In genomic region chr7:99396418-99396817, GRCh38 we compare ENCODE assay signal across 8 cellular contexts. TPM values are rescaled to one million over a fixed set of nuclear protein-coding genes. Genes with fewer than 3 reads are reported as not detected.
A peak's percentile ranks its signal among the peaks of the same experiment; 100 is the strongest.
DNase-seq lines count a peak whose midpoint lies in the region; ATAC-seq and TF ChIP-seq lines count a peak whose summit lies in the region.
"Not testable (repeated sequence)": the region's sequence is repeated elsewhere in the genome, so short reads cannot be mapped to it uniquely, and the experiment has no call there.

No MANE protein-coding gene starts in this region.

- H3K4me3 ChIP-seq in BLaER1; GM23338; right cardiac atrium (ENCODE audit: low read length); neutrophil (ENCODE audit: low read depth in 1 of 2, low read length in 1 of 2): not testable (repeated sequence)

- H3K9me3 Mint-ChIP-seq in GM23338; activated B cell treated with CpG ODN at 0.5 μM for 24 hours; activated CD8-positive, alpha-beta T cell treated with anti-CD3 and anti-CD28 coated beads, Interleukin-2, amount 10 ng/mL, durations not matched to agents 7 days and 5 days (ENCODE audit: insufficient read depth); activated naive CD8-positive, alpha-beta T cell treated with anti-CD3 and anti-CD28 coated beads, Interleukin-2, amount 50 U/mL, for 24 hours; stimulated activated naive CD8-positive, alpha-beta T cell treated with anti-CD3 and anti-CD28 coated beads, Interleukin-15, Interleukin-2, amounts not matched to agents 100 ng/mL and 50 ng/mL, for 24 hours: not testable (repeated sequence)

- H3K4me1 Mint-ChIP-seq in GM23338 (peaks cover 16% of the 10 kb centered on the region), activated B cell treated with CpG ODN at 0.5 μM for 24 hours (peaks cover 25% of the 10 kb centered on the region)
- peaks cover 29% of the 10 kb centered on the region for H3K4me1 Mint-ChIP-seq in activated CD8-positive, alpha-beta T cell treated with anti-CD3 and anti-CD28 coated beads, Interleukin-2, amount 10 ng/mL, durations not matched to agents 7 days and 5 days (ENCODE audit: low read depth)
- H3K4me1 Mint-ChIP-seq in activated naive CD8-positive, alpha-beta T cell treated with anti-CD3 and anti-CD28 coated beads, Interleukin-2, amount 50 U/mL, for 24 hours, result peaks cover 29% of the 10 kb centered on the region
- peaks cover 28% of the 10 kb centered on the region for H3K4me1 Mint-ChIP-seq in stimulated activated naive CD8-positive, alpha-beta T cell treated with anti-CD3 and anti-CD28 coated beads, Interleukin-15, Interleukin-2, amounts not matched to agents 100 ng/mL and 50 ng/mL, for 24 hours (ENCODE audit: low read depth)

- H2AFZ ChIP-seq in GM23338, result not testable (repeated sequence)

- H3K36me3 Mint-ChIP-seq in GM23338 (ENCODE audit: low read depth), result peaks cover 69% of the 10 kb centered on the region
- H3K36me3 Mint-ChIP-seq in activated B cell treated with CpG ODN at 0.5 μM for 24 hours (ENCODE audit: low read depth), result peaks cover 88% of the 10 kb centered on the region
- H3K36me3 Mint-ChIP-seq in activated CD8-positive, alpha-beta T cell treated with anti-CD3 and anti-CD28 coated beads, Interleukin-2, amount 10 ng/mL, durations not matched to agents 7 days and 5 days (ENCODE audit: low read depth), result peaks cover 75% of the 10 kb centered on the region
- H3K36me3 Mint-ChIP-seq in activated naive CD8-positive, alpha-beta T cell treated with anti-CD3 and anti-CD28 coated beads, Interleukin-2, amount 50 U/mL, for 24 hours (ENCODE audit: low read depth), result peaks cover 62% of the 10 kb centered on the region
- peaks cover 68% of the 10 kb centered on the region for H3K36me3 Mint-ChIP-seq in stimulated activated naive CD8-positive, alpha-beta T cell treated with anti-CD3 and anti-CD28 coated beads, Interleukin-15, Interleukin-2, amounts not matched to agents 100 ng/mL and 50 ng/mL, for 24 hours (ENCODE audit: low read depth)

- 71% methylated on average over 11 of the region's 11 CpGs for WGBS in right cardiac atrium

- H3K79me2 ChIP-seq in GM23338 (replicated peaks; ENCODE audit: insufficient read depth), result not testable (repeated sequence)

- intact Hi-C loops in activated B cell treated with CpG ODN at 0.5 μM for 24 hours (cut with micrococcal nuclease); right cardiac atrium (cut with DNase I): not testable (repeated sequence)

- not testable (repeated sequence) for H3K9me3 ChIP-seq in BLaER1; right cardiac atrium (ENCODE audit: control insufficient read depth, low read length); neutrophil

- H3K9me2 ChIP-seq in GM23338 (ENCODE audit: insufficient read depth), result not testable (repeated sequence)

- not testable (repeated sequence) for H3K4me2 ChIP-seq in BLaER1, GM23338

- CTCF ChIA-PET in activated B cell treated with CpG ODN at 0.5 μM for 24 hours (lab: Charles Lee); activated CD8-positive, alpha-beta T cell treated with anti-CD3 and anti-CD28 coated beads, Interleukin-2, amount 10 ng/mL, durations not matched to agents 7 days and 5 days (lab: Charles Lee): not testable (repeated sequence)

- peak overlapping the region; percentile 15; the same call in 1 of the 2 replicates for H3K9ac ChIP-seq in BLaER1

- not testable (repeated sequence) for H3K27me3 ChIP-seq in BLaER1; GM23338 (ENCODE audit: insufficient read depth); right cardiac atrium (ENCODE audit: control insufficient read depth, insufficient read depth); neutrophil

- not testable (repeated sequence) for ATAC-seq in GM23338; activated B cell treated with CpG ODN at 0.5 μM for 24 hours (ENCODE audit: low read depth); activated CD8-positive, alpha-beta T cell treated with anti-CD3 and anti-CD28 coated beads, Interleukin-2, amount 10 ng/mL, durations not matched to agents 7 days and 5 days; activated naive CD8-positive, alpha-beta T cell treated with anti-CD3 and anti-CD28 coated beads, Interleukin-2, amount 50 U/mL, for 24 hours; right cardiac atrium

- H3K27ac ChIP-seq in BLaER1; GM23338 (ENCODE audit: low read depth); right cardiac atrium (ENCODE audit: low read length): not testable (repeated sequence)
- peak overlapping the region; percentile 54 for H3K27ac ChIP-seq in neutrophil

- not testable (repeated sequence) for TF ChIP-seq CTCF in GM23338 (conservative IDR thresholded peaks at IDR 0.05; ENCODE audit: low read depth in 2 of 2); activated B cell treated with CpG ODN at 0.5 μM for 24 hours (IDR thresholded peaks at IDR 0.05); neutrophil (IDR thresholded peaks at IDR 0.05)

- H3F3A ChIP-seq in GM23338 (replicated peaks; ENCODE audit: low read depth), result peaks cover 43% of the 10 kb centered on the region

- not testable (repeated sequence) for H3K4me3 Mint-ChIP-seq in GM23338; activated B cell treated with CpG ODN at 0.5 μM for 24 hours; activated CD8-positive, alpha-beta T cell treated with anti-CD3 and anti-CD28 coated beads, Interleukin-2, amount 10 ng/mL, durations not matched to agents 7 days and 5 days; activated naive CD8-positive, alpha-beta T cell treated with anti-CD3 and anti-CD28 coated beads, Interleukin-2, amount 50 U/mL, for 24 hours; stimulated activated naive CD8-positive, alpha-beta T cell treated with anti-CD3 and anti-CD28 coated beads, Interleukin-15, Interleukin-2, amounts not matched to agents 100 ng/mL and 50 ng/mL, for 24 hours

- DNase-seq in GM23338 (ENCODE audit: low spot score); activated B cell treated with CpG ODN at 0.5 μM for 24 hours; activated CD8-positive, alpha-beta T cell treated with anti-CD3 and anti-CD28 coated beads, Interleukin-2, amount 10 ng/mL, durations not matched to agents 7 days and 5 days; activated naive CD8-positive, alpha-beta T cell treated with anti-CD3 and anti-CD28 coated beads, Interleukin-2, amount 50 U/mL, for 24 hours: not testable (repeated sequence)
- DNase-seq in right cardiac atrium, result peak in 2 of 3 donors; percentile 18 to 50

- not testable (repeated sequence) for H3K27ac Mint-ChIP-seq in GM23338
- peak overlapping the region; percentile 24 for H3K27ac Mint-ChIP-seq in activated B cell treated with CpG ODN at 0.5 μM for 24 hours
- H3K27ac Mint-ChIP-seq in activated CD8-positive, alpha-beta T cell treated with anti-CD3 and anti-CD28 coated beads, Interleukin-2, amount 10 ng/mL, durations not matched to agents 7 days and 5 days, result peak overlapping the region; percentile 49
- H3K27ac Mint-ChIP-seq in activated naive CD8-positive, alpha-beta T cell treated with anti-CD3 and anti-CD28 coated beads, Interleukin-2, amount 50 U/mL, for 24 hours, result peak overlapping the region; percentile 72
- peak overlapping the region; percentile 18 for H3K27ac Mint-ChIP-seq in stimulated activated naive CD8-positive, alpha-beta T cell treated with anti-CD3 and anti-CD28 coated beads, Interleukin-15, Interleukin-2, amounts not matched to agents 100 ng/mL and 50 ng/mL, for 24 hours

- peaks cover 81% of the 10 kb centered on the region for H3K36me3 ChIP-seq in BLaER1
- peaks cover 26% of the 10 kb centered on the region for H3K36me3 ChIP-seq in GM23338 (ENCODE audit: insufficient read depth)
- peaks cover 99% of the 10 kb centered on the region for H3K36me3 ChIP-seq in neutrophil

- POLR2A ChIA-PET in activated B cell treated with CpG ODN at 0.5 μM for 24 hours (lab: Charles Lee), result interaction anchor here (0.6 to 1.2 kb wide), 2 partner anchors 18 to 21 kb away, joined by 3 read pairs; no protein-coding TSS in a partner anchor
- POLR2A ChIA-PET in activated CD8-positive, alpha-beta T cell treated with anti-CD3 and anti-CD28 coated beads, Interleukin-2, amount 10 ng/mL, durations not matched to agents 7 days and 5 days (lab: Charles Lee), result interaction anchor here (1.0 to 1.2 kb wide), 3 partner anchors 10 to 16 kb away, joined by 3 read pairs; partner anchors contain the start of genes BUD31 and PDAP1

- H4K20me1 ChIP-seq in BLaER1, result peaks cover 94% of the 10 kb centered on the region
- peaks cover 30% of the 10 kb centered on the region for H4K20me1 ChIP-seq in GM23338 (replicated peaks; ENCODE audit: insufficient read depth)

- H3K27me3 Mint-ChIP-seq in GM23338 (ENCODE audit: insufficient read depth, low read depth, poor library complexity), result peaks cover 43% of the 10 kb centered on the region
- H3K27me3 Mint-ChIP-seq in activated B cell treated with CpG ODN at 0.5 μM for 24 hours; activated CD8-positive, alpha-beta T cell treated with anti-CD3 and anti-CD28 coated beads, Interleukin-2, amount 10 ng/mL, durations not matched to agents 7 days and 5 days (ENCODE audit: low read depth); activated naive CD8-positive, alpha-beta T cell treated with anti-CD3 and anti-CD28 coated beads, Interleukin-2, amount 50 U/mL, for 24 hours; stimulated activated naive CD8-positive, alpha-beta T cell treated with anti-CD3 and anti-CD28 coated beads, Interleukin-15, Interleukin-2, amounts not matched to agents 100 ng/mL and 50 ng/mL, for 24 hours: not testable (repeated sequence)

- peaks cover 25% of the 10 kb centered on the region for H3K4me1 ChIP-seq in BLaER1
- not testable (repeated sequence) for H3K4me1 ChIP-seq in GM23338 (ENCODE audit: insufficient read depth); right cardiac atrium (ENCODE audit: control insufficient read depth, insufficient read depth, low read length)
- H3K4me1 ChIP-seq in neutrophil (ENCODE audit: control insufficient read depth in 1 of 2, insufficient read depth in 1 of 2, low read depth in 1 of 2, low read length in 1 of 2), result peaks cover 14% of the 10 kb centered on the region in 2 experiments

RNA-seq across cellular contexts. Expression of gene PDAP1, which starts 12.0 kb away (rescaled TPM):
- 93.1 and 125 TPM in 2 replicates for total RNA-seq in GM23338 (2014; rRNA removed; shearing (Covaris generic))
- polyA plus RNA-seq in GM23338 (2016; fragmentation: Nextera tagmentation; extraction: Ambion mirVana), result 134 and 205 TPM in 2 replicates
- 105 and 134 TPM in 2 replicates for total RNA-seq in activated B cell treated with CpG ODN at 0.5 μM for 24 hours
- 100 to 1,000 TPM; 104 TPM for total RNA-seq in activated CD8-positive, alpha-beta T cell treated with anti-CD3 and anti-CD28 coated beads, Interleukin-2, amount 10 ng/mL, durations not matched to agents 7 days and 5 days
- total RNA-seq in right cardiac atrium, result 10 to 100 TPM; 85.9 to 95.9 (median 90.1) TPM
- polyA plus RNA-seq in right cardiac atrium, result 167 TPM

RNA-seq across cellular contexts. Expression of gene BUD31, which starts 12.4 kb away (rescaled TPM):
- 77.1 and 98.5 TPM in 2 replicates for total RNA-seq in GM23338 (2014; rRNA removed; shearing (Covaris generic))
- polyA plus RNA-seq in GM23338 (2016; fragmentation: Nextera tagmentation; extraction: Ambion mirVana) (227 and 247 TPM in 2 replicates), right cardiac atrium (65.1 TPM)
- total RNA-seq in activated B cell treated with CpG ODN at 0.5 μM for 24 hours (93.7 and 113 TPM in 2 replicates), right cardiac atrium (10 to 100 TPM; 37.8 to 53.6 (median 44.0) TPM)
- total RNA-seq in activated CD8-positive, alpha-beta T cell treated with anti-CD3 and anti-CD28 coated beads, Interleukin-2, amount 10 ng/mL, durations not matched to agents 7 days and 5 days, result 100 to 1,000 TPM; 101 to 110 TPM

RNA-seq across cellular contexts. Expression of gene ARPC1B, which starts 21.9 kb away (rescaled TPM):
- total RNA-seq in GM23338 (2014; rRNA removed; shearing (Covaris generic)), result 93.2 and 132 TPM in 2 replicates
- polyA plus RNA-seq in GM23338 (2016; fragmentation: Nextera tagmentation; extraction: Ambion mirVana), result 89.7 and 101 TPM in 2 replicates
- total RNA-seq in activated B cell treated with CpG ODN at 0.5 μM for 24 hours, result 300 and 312 TPM in 2 replicates
- total RNA-seq in activated CD8-positive, alpha-beta T cell treated with anti-CD3 and anti-CD28 coated beads, Interleukin-2, amount 10 ng/mL, durations not matched to agents 7 days and 5 days, result 100 to 1,000 TPM; 408 to 412 TPM
- 10 to 100 TPM; 35.5 to 65.1 (median 56.6) TPM for total RNA-seq in right cardiac atrium
- 52.9 TPM for polyA plus RNA-seq in right cardiac atrium

RNA-seq across cellular contexts. Expression of gene PTCD1, which starts 42.2 kb away (rescaled TPM):
- 12.2 and 18.1 TPM in 2 replicates for total RNA-seq in GM23338 (2014; rRNA removed; shearing (Covaris generic))
- 10.7 and 13.4 TPM in 2 replicates for polyA plus RNA-seq in GM23338 (2016; fragmentation: Nextera tagmentation; extraction: Ambion mirVana)
- 8.4 and 13.4 TPM in 2 replicates for total RNA-seq in activated B cell treated with CpG ODN at 0.5 μM for 24 hours
- 10 to 100 TPM; 10.9 to 13.4 TPM for total RNA-seq in activated CD8-positive, alpha-beta T cell treated with anti-CD3 and anti-CD28 coated beads, Interleukin-2, amount 10 ng/mL, durations not matched to agents 7 days and 5 days
- total RNA-seq in right cardiac atrium, result 1 to 10 TPM; 3.1 to 4.4 (median 3.2) TPM
- 3.0 TPM for polyA plus RNA-seq in right cardiac atrium

RNA-seq across cellular contexts. Expression of gene CPSF4, which starts 42.3 kb away (rescaled TPM):
- total RNA-seq in GM23338 (2014; rRNA removed; shearing (Covaris generic)), result 88.0 and 93.2 TPM in 2 replicates
- polyA plus RNA-seq in GM23338 (2016; fragmentation: Nextera tagmentation; extraction: Ambion mirVana) (33.4 and 34.3 TPM in 2 replicates), right cardiac atrium (16.2 TPM)
- total RNA-seq in activated B cell treated with CpG ODN at 0.5 μM for 24 hours (46.2 and 60.9 TPM in 2 replicates), right cardiac atrium (10 to 100 TPM; 17.3 to 21.9 (median 18.8) TPM)
- total RNA-seq in activated CD8-positive, alpha-beta T cell treated with anti-CD3 and anti-CD28 coated beads, Interleukin-2, amount 10 ng/mL, durations not matched to agents 7 days and 5 days, result 10 to 100 TPM; 64.0 to 65.8 TPM
